8 cellular contexts compared by ENCODE assay signal in genomic region chr17:2030779-2031163, GRCh38. TPM values are rescaled to one million over a fixed set of nuclear protein-coding genes. Genes with fewer than 3 reads are reported as not detected.
DNase-seq lines count a peak whose midpoint lies in the region; ATAC-seq and TF ChIP-seq lines count a peak whose summit lies in the region.

No MANE protein-coding gene starts in this region.

- WGBS in hepatocyte (ENCODE audit: low lambda C conversion rate, missing lambda C conversion rate), result 31% methylated on average over 10 of the region's 10 CpGs

- H3K4me3 ChIP-seq in HCT116 (replicated peaks in 1 of 2; ENCODE audit: low read depth in 1 of 2, low read length in 2 of 2) (peak overlapping the region; percentile 100), hepatocyte (no peak overlapping the region)

- H3K4me1 ChIP-seq in HCT116 (ENCODE audit: control insufficient read depth in 1 of 2, insufficient read depth in 2 of 2, low read length in 2 of 2) (peaks cover 16 to 18% of the 10 kb centered on the region in 2 experiments; a peak in 3 of 4 replicates), hepatocyte (ENCODE audit: insufficient read depth) (peaks cover 8% of the 10 kb centered on the region)

- H3K4me2 ChIP-seq in HCT116 (ENCODE audit: low read length) (peak overlapping the region; percentile 79), hepatocyte (peak overlapping the region; percentile 76)

- no peaks in the 10 kb centered on the region for H3K36me3 Mint-ChIP-seq in activated CD8-positive, alpha-beta T cell treated with anti-CD3 and anti-CD28 coated beads for 36 hours (ENCODE audit: low read depth)

- H3K9ac ChIP-seq in HCT116 (ENCODE audit: low read length), result peak overlapping the region; percentile 89

- RAD21 ChIA-PET in HCT116 (lab: Charles Lee; ENCODE audit: low non-redundant PET in 1 of 2, low total read pairs in 2 of 2, uncharacterized antibody in 2 of 2, unreplicated experiment in 2 of 2), result no interaction called here

- H3K27me3 Mint-ChIP-seq in activated CD8-positive, alpha-beta T cell treated with anti-CD3 and anti-CD28 coated beads for 36 hours, result peaks cover 16% of the 10 kb centered on the region

- intact Hi-C loops in HCT116 (cut with micrococcal nuclease), result loop anchor here (1.0 to 2.0 kb wide), 2 partner anchors 11 to 122 kb away; no protein-coding TSS in a partner anchor
- intact Hi-C loops in activated CD8-positive, alpha-beta T cell treated with anti-CD3 and anti-CD28 coated beads for 36 hours (cut with micrococcal nuclease), result no loop called here
- intact Hi-C loops in sciatic nerve (cut with DNase I), result no loop called here

- BruUV-seq in HCT116 (replicated peaks; lab: Mats Ljungman, UMichigan), result TSS peak; percentile 60

- DNase-seq in AG09319 (ENCODE audit: extremely low read depth, low read depth) (no peak), HCT116 (ENCODE audit: low read depth, low spot score) (peak; percentile 79), hepatocyte (ENCODE audit: low spot score) (no peak), sciatic nerve (ENCODE audit: low spot score) (no peak)
- DNase-seq in activated CD8-positive, alpha-beta T cell treated with anti-CD3 and anti-CD28 coated beads for 36 hours, result no peak
- peak; percentile 68 for DNase-seq in stimulated activated CD4-positive, alpha-beta T cell treated with anti-CD3 and anti-CD28 coated beads, Interleukin-4, amount 100 ng/mL, for 24 hours

- TF ChIP-seq CTCF in AG09319 (IDR thresholded peaks at IDR 0.05; ENCODE audit: low read depth, low read length), result peak; percentile 63
- peak; percentile 31 to 69 (median 60); a peak in 5 of 6 replicates for TF ChIP-seq CTCF in HCT116 (IDR thresholded peaks at IDR 0.05 in 2 of 3, conservative IDR thresholded peaks at IDR 0.05 in 1 of 3; ENCODE audit: borderline replicate concordance in 1 of 3, insufficient read depth in 1 of 3, low read depth in 2 of 3, low read length in 2 of 3)
- TF ChIP-seq CTCF in activated CD8-positive, alpha-beta T cell treated with anti-CD3 and anti-CD28 coated beads for 36 hours (IDR thresholded peaks at IDR 0.05), result peak; percentile 65
- TF ChIP-seq CTCF in hepatocyte (IDR thresholded peaks at IDR 0.05; ENCODE audit: poor library complexity), result peak; percentile 53

- POLR2A ChIA-PET in HCT116 (lab: Charles Lee), result no interaction called here
- POLR2A ChIA-PET in activated CD8-positive, alpha-beta T cell treated with anti-CD3 and anti-CD28 coated beads for 36 hours (lab: Charles Lee), result interaction anchor here (0.7 to 4.1 kb wide), 3 partner anchors 8 to 34 kb away, joined by 3 to 30 read pairs (median 3); partner anchors contain the start of gene OVCA2

- peak overlapping the region; percentile 58 for H3K27ac ChIP-seq in HCT116 (ENCODE audit: low read depth, low read length)
- no peak overlapping the region for H3K27ac ChIP-seq in hepatocyte

- H3K9me3 Mint-ChIP-seq in activated CD8-positive, alpha-beta T cell treated with anti-CD3 and anti-CD28 coated beads for 36 hours, result no peaks in the 10 kb centered on the region

- H3K79me2 ChIP-seq in HCT116 (ENCODE audit: insufficient read depth, low read length) (peaks cover 9% of the 10 kb centered on the region; the same call in 1 of the 2 replicates), hepatocyte (peaks cover 15% of the 10 kb centered on the region)

- peaks cover 27% of the 10 kb centered on the region for H3K4me1 Mint-ChIP-seq in activated CD8-positive, alpha-beta T cell treated with anti-CD3 and anti-CD28 coated beads for 36 hours (ENCODE audit: low read depth)

- H3K9me2 ChIP-seq in HCT116 (ENCODE audit: insufficient read depth), result no peaks in the 10 kb centered on the region
- no peaks in the 10 kb centered on the region for H3K9me2 ChIP-seq in hepatocyte (replicated peaks; ENCODE audit: insufficient read depth)

- H3K27me3 ChIP-seq in HCT116 (ENCODE audit: insufficient read depth, low read length) (no peaks in the 10 kb centered on the region), hepatocyte (peaks cover 21% of the 10 kb centered on the region)

- no peak for TF ChIP-seq RAD21 in HCT116 (IDR thresholded peaks at IDR 0.05; ENCODE audit: low read depth)

- ATAC-seq in HCT116 (peak; percentile 8), sciatic nerve (no peak), GM21367 (IDR thresholded peaks at IDR 0.05; ENCODE audit: unreplicated experiment) (no peak), GM21737 (IDR thresholded peaks at IDR 0.05; ENCODE audit: unreplicated experiment) (no peak)
- ATAC-seq in activated CD8-positive, alpha-beta T cell treated with anti-CD3 and anti-CD28 coated beads for 36 hours, result peak; percentile 15

- peak overlapping the region; percentile 88 for H3K4me3 Mint-ChIP-seq in activated CD8-positive, alpha-beta T cell treated with anti-CD3 and anti-CD28 coated beads for 36 hours

- no peak for TF ChIP-seq POLR2A in HCT116 (IDR thresholded peaks at IDR 0.05; ENCODE audit: borderline replicate concordance, extremely low read depth, insufficient read depth, insufficient read length)

- H3K9me3 ChIP-seq in HCT116 (ENCODE audit: control insufficient read depth in 1 of 2, insufficient read depth in 1 of 2, low read depth in 1 of 2, low read length in 2 of 2), result no peaks in the 10 kb centered on the region
- H3K9me3 ChIP-seq in hepatocyte (ENCODE audit: low read depth), result no peaks in the 10 kb centered on the region

- H4K20me1 ChIP-seq in HCT116 (ENCODE audit: insufficient read depth), result no peaks in the 10 kb centered on the region
- H4K20me1 ChIP-seq in hepatocyte (ENCODE audit: insufficient read depth, poor library complexity, severe bottlenecking), result no peaks in the 10 kb centered on the region

- CTCF ChIA-PET in HCT116 (lab: Charles Lee), result interaction anchor here (2.2 kb wide), 1 partner anchor 122 kb away, joined by 10 read pairs; no protein-coding TSS in a partner anchor
- CTCF ChIA-PET in activated CD8-positive, alpha-beta T cell treated with anti-CD3 and anti-CD28 coated beads for 36 hours (lab: Charles Lee), result interaction anchor here (2.2 kb wide), 1 partner anchor 10 kb away, joined by 8 read pairs; the partner anchor contains the start of gene OVCA2

- peak overlapping the region; percentile 83 for H3K27ac Mint-ChIP-seq in activated CD8-positive, alpha-beta T cell treated with anti-CD3 and anti-CD28 coated beads for 36 hours

- H3K36me3 ChIP-seq in HCT116 (ENCODE audit: control insufficient read depth in 1 of 2, insufficient read depth in 2 of 2, low read length in 2 of 2) (no peaks in the 10 kb centered on the region; a peak in 1 of 4 replicates), hepatocyte (replicated peaks; ENCODE audit: insufficient read depth, low read depth) (no peaks in the 10 kb centered on the region)

- H2AFZ ChIP-seq in HCT116 (ENCODE audit: low read depth, low read length, poor library complexity, severe bottlenecking) (no peak overlapping the region), hepatocyte (no peak overlapping the region)

TF ChIP-seq in HCT116, 20 proteins besides CTCF, POLR2A, EP300 and RAD21:
- TF ChIP-seq FOSL1 (IDR thresholded peaks at IDR 0.05; ENCODE audit: low read depth) (no peak), POLR2AphosphoS5 (IDR thresholded peaks at IDR 0.05; ENCODE audit: low read depth, low read length) (0 out of 2 replicates have a peak, but pooled peaks have one; percentile 37), ZFX (IDR thresholded peaks at IDR 0.05) (0 out of 2 replicates have a peak, but pooled peaks have one; percentile 3)

RNA-seq across cellular contexts. Expression of gene DPH1, which starts 0.8 kb away (rescaled TPM):
- total RNA-seq in HCT116 (2021; ENCODE audit: unreplicated experiment) (47.2 TPM), hepatocyte (26.2 and 27.8 TPM in 2 replicates), sciatic nerve (37.7 TPM)
- polyA plus RNA-seq in HCT116 (2012), result 32.3 and 37.2 TPM in 2 replicates
- total RNA-seq in activated CD8-positive, alpha-beta T cell treated with anti-CD3 and anti-CD28 coated beads for 36 hours, result 10 to 100 TPM; 27.8 to 32.5 TPM
- polyA plus RNA-seq in hepatocyte, result 45.2 and 49.0 TPM in 2 replicates

RNA-seq across cellular contexts. Expression of gene RTN4RL1, which starts 5.6 kb away (rescaled TPM):
- 3.7 TPM for total RNA-seq in HCT116 (2021; ENCODE audit: unreplicated experiment)
- polyA plus RNA-seq in HCT116 (2012), result 1.5 and 1.7 TPM in 2 replicates
- total RNA-seq in activated CD8-positive, alpha-beta T cell treated with anti-CD3 and anti-CD28 coated beads for 36 hours, result under 1 TPM; 0.27 to 0.49 TPM
- total RNA-seq in hepatocyte, result 0.48 and 1.4 TPM in 2 replicates
- polyA plus RNA-seq in hepatocyte, result 0.53 and 0.97 TPM in 2 replicates
- 5.8 TPM for total RNA-seq in sciatic nerve

RNA-seq across cellular contexts. Expression of gene OVCA2, which starts 11.1 kb away (rescaled TPM):
- total RNA-seq in HCT116 (2021; ENCODE audit: unreplicated experiment), result 27.3 TPM
- 20.7 and 32.4 TPM in 2 replicates for polyA plus RNA-seq in HCT116 (2012)
- total RNA-seq in activated CD8-positive, alpha-beta T cell treated with anti-CD3 and anti-CD28 coated beads for 36 hours, result 10 to 100 TPM; 28.0 to 28.5 TPM
- 49.2 and 56.4 TPM in 2 replicates for total RNA-seq in hepatocyte
- 72.5 and 72.7 TPM in 2 replicates for polyA plus RNA-seq in hepatocyte
- total RNA-seq in sciatic nerve, result 12.9 TPM

RNA-seq across cellular contexts. Expression of gene HIC1, which starts 24.1 kb away (rescaled TPM):
- total RNA-seq in HCT116 (2021; ENCODE audit: unreplicated experiment) (0.64 TPM), hepatocyte (8.8 and 9.4 TPM in 2 replicates), sciatic nerve (85.0 TPM)
- 0.21 and 0.52 TPM in 2 replicates for polyA plus RNA-seq in HCT116 (2012)
- 10 to 100 TPM; 35.1 TPM for total RNA-seq in activated CD8-positive, alpha-beta T cell treated with anti-CD3 and anti-CD28 coated beads for 36 hours
- 8.2 and 10.2 TPM in 2 replicates for polyA plus RNA-seq in hepatocyte

Comparison
In these comparisons a context has a peak if more than half of its experiments do, and no peak if none do; other contexts are left out.
1. DNase-seq: peak in HCT116 (single experiment) and stimulated activated CD4-positive, alpha-beta T cell treated with anti-CD3 and anti-CD28 coated beads, Interleukin-4, amount 100 ng/mL, for 24 hours (single experiment); none in AG09319 (single experiment), activated CD8-positive, alpha-beta T cell treated with anti-CD3 and anti-CD28 coated beads for 36 hours (single experiment), hepatocyte (single experiment) and sciatic nerve (single experiment).
2. ATAC-seq: peak in HCT116 (single experiment) and activated CD8-positive, alpha-beta T cell treated with anti-CD3 and anti-CD28 coated beads for 36 hours (single experiment); none in sciatic nerve (single experiment), GM21367 (single experiment) and GM21737 (single experiment).
3. Peak in every context shown above with its lines, with median percentiles within 50 percentile points of each other: CTCF ChIP-seq.